ENCODE assay signal across 8 cellular contexts in the genomic region with DNA sequence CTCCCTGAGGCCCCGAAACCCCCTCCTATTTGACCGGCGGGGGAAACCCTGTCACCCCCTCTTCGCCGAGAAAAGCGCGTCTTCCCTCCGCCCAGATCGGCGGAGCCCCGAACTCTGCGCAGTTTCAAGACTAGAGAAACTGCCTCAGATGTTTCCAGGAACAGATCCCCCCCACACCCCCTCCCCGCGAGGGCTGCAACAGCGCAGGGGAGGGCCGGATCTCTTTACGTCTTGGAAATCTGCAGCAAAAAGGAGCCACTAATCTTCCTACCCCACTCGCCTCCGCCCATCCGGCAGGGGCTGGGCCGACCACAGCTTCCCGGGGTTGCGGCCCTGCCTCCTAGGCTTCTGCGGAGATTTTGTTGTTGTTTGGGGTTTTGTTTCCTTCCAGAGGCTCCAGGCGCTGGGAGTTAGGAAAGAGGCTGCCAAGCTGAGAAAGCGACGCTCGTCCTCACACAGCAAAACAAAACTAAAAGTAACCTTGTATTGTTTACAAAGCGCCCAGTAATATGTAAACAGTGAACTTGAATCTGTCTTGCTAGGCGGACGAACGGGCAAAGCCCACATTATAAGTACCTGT. TPM values are rescaled to one million over a fixed set of nuclear protein-coding genes. Genes with fewer than 3 reads are reported as not detected.
A peak's percentile ranks its signal among the peaks of the same experiment; 100 is the strongest.
DNase-seq lines count a peak whose midpoint lies in the region; ATAC-seq and TF ChIP-seq lines count a peak whose summit lies in the region.

No MANE protein-coding gene starts in this region.

- peaks cover 9 to 36% of the 10 kb centered on the region in 2 donors for H3K36me3 Mint-ChIP-seq in activated naive CD4-positive, alpha-beta T cell treated with anti-CD3 and anti-CD28 coated beads, Interleukin-2, amount 50 U/mL, for 72 hours

- TF ChIP-seq CTCF in GM10248 (IDR thresholded peaks at IDR 0.05; ENCODE audit: control extremely low read depth, extremely low read depth, low read depth, missing control alignments) (no peak), RWPE2 (IDR thresholded peaks at IDR 0.05; ENCODE audit: poor library complexity, severe bottlenecking) (no peak)

- peak; percentile 52 for ATAC-seq in HG02759 (IDR thresholded peaks at IDR 0.05; ENCODE audit: unreplicated experiment)
- peak; percentile 62 for ATAC-seq in RWPE2 (ENCODE audit: low read depth)
- ATAC-seq in activated naive CD4-positive, alpha-beta T cell treated with anti-CD3 and anti-CD28 coated beads, Interleukin-2, amount 50 U/mL, for 72 hours, result peak; percentile 70 to 80
- ATAC-seq in HG03139 (IDR thresholded peaks at IDR 0.05; ENCODE audit: unreplicated experiment), result no peak

- H3K9me3 ChIP-seq in RWPE2 (ENCODE audit: severe bottlenecking), result no peaks in the 10 kb centered on the region
- H3K9me3 ChIP-seq in iPS-18c (ENCODE audit: control insufficient read depth, insufficient read depth, low read length), result no peaks in the 10 kb centered on the region

- H3K27ac ChIP-seq in RWPE2 (ENCODE audit: poor library complexity, severe bottlenecking), result no peak overlapping the region

- peaks cover 99% of the 10 kb centered on the region for H3K27me3 ChIP-seq in RWPE2 (ENCODE audit: insufficient read depth, poor library complexity, severe bottlenecking)

- CTCF ChIA-PET in GM10248 (lab: Yijun Ruan, JAX), result interaction anchor here (0.8 kb wide), 1 partner anchor 9 kb away, joined by 3 read pairs; no protein-coding TSS in a partner anchor

- POLR2A ChIA-PET in GM10248 (lab: Yijun Ruan, JAX), result no interaction called here

- peak overlapping the region; percentile 26 for H3K4me3 ChIP-seq in RWPE2 (ENCODE audit: severe bottlenecking)
- H3K4me3 ChIP-seq in iPS-18c (ENCODE audit: insufficient read depth, low read depth, low read length), result peak overlapping the region; percentile 70

- peaks cover 3% of the 10 kb centered on the region for H3K4me1 ChIP-seq in RWPE2 (ENCODE audit: insufficient read depth, poor library complexity, severe bottlenecking)

- no peaks in the 10 kb centered on the region for H3K36me3 ChIP-seq in RWPE2 (ENCODE audit: low read depth)

- peaks cover 0 to 7% of the 10 kb centered on the region in 2 donors for H3K9me3 Mint-ChIP-seq in activated naive CD4-positive, alpha-beta T cell treated with anti-CD3 and anti-CD28 coated beads, Interleukin-2, amount 50 U/mL, for 72 hours

- peak overlapping the region; percentile 53 to 83 for H3K27ac Mint-ChIP-seq in activated naive CD4-positive, alpha-beta T cell treated with anti-CD3 and anti-CD28 coated beads, Interleukin-2, amount 50 U/mL, for 72 hours

- DNase-seq in GM10248 (ENCODE audit: extremely low spot score) (peak; percentile 51), RWPE2 (ENCODE audit: low spot score) (no peak), NCI-H1092 (lab: John Stamatoyannopoulos, UW) (no peak)
- peak in 1 of 2 donors; percentile 55 for DNase-seq in activated naive CD4-positive, alpha-beta T cell treated with anti-CD3 and anti-CD28 coated beads, Interleukin-2, amount 50 U/mL, for 72 hours (ENCODE audit: low spot score in 2 of 2)
- peak; percentile 79 for DNase-seq in stimulated activated CD4-positive, alpha-beta T cell treated with anti-CD3 and anti-CD28 coated beads, Interleukin-15, amount 100 ng/mL, for 24 hours

RNA-seq across cellular contexts. Expression of a gene that starts 2.2 kb away (rescaled TPM):
- under 1 TPM in 1 of 2 donors, not detected in 1; 0.16 TPM for total RNA-seq in activated naive CD4-positive, alpha-beta T cell treated with anti-CD3 and anti-CD28 coated beads, Interleukin-2, amount 50 U/mL, for 72 hours

Comparison
In these comparisons a context has a peak if more than half of its experiments do, and no peak if none do; other contexts are left out.
1. DNase-seq: peak in GM10248 (single experiment) and stimulated activated CD4-positive, alpha-beta T cell treated with anti-CD3 and anti-CD28 coated beads, Interleukin-15, amount 100 ng/mL, for 24 hours (single experiment); none in RWPE2 (single experiment) and NCI-H1092 (single experiment).